In genomic region chr3:115790759-115791158, GRCh38 we compare ENCODE assay signal across 8 cellular contexts.
DNase-seq lines count a peak whose midpoint lies in the region; ATAC-seq and TF ChIP-seq lines count a peak whose summit lies in the region.

No MANE protein-coding gene starts in this region.

- no peak for TF ChIP-seq CTCF in AG10803 (conservative IDR thresholded peaks at IDR 0.05; ENCODE audit: low read length)
- no peak for TF ChIP-seq CTCF in GM13976 (IDR thresholded peaks at IDR 0.05; ENCODE audit: borderline replicate concordance, control extremely low read depth, extremely low read depth, insufficient read depth, missing control alignments)

- peak; percentile 92 for DNase-seq in AG10803 (ENCODE audit: low read depth)
- peak; percentile 11 for DNase-seq in activated CD4-positive, CD25-positive, alpha-beta regulatory T cell treated with anti-CD3 and anti-CD28 coated beads, Interleukin-2, amount 50 U/mL, for 16 hours (ENCODE audit: low read depth, low spot score)
- peak; percentile 30 for DNase-seq in effector CD4-positive, alpha-beta T cell
- DNase-seq in stimulated activated CD4-positive, alpha-beta T cell treated with anti-CD3 and anti-CD28 coated beads, Interleukin-15, amount 100 ng/mL, for 24 hours, result peak; percentile 69
- DNase-seq in GM13976 (ENCODE audit: low spot score), result no peak
- no peak for DNase-seq in left lobe of liver (ENCODE audit: low spot score)
- DNase-seq in NCI-H1436 (lab: John Stamatoyannopoulos, UW), result no peak

- in situ Hi-C loops in GM13976 (cut with MboI; ENCODE audit: low sequenced_read_pairs, unreplicated experiment), result no loop called here

- ATAC-seq in HG02763 (IDR thresholded peaks at IDR 0.05; ENCODE audit: unreplicated experiment), result peak; percentile 63
- no peak for ATAC-seq in left lobe of liver

- H3K4me3 ChIP-seq in AG10803 (ENCODE audit: low read length), result no peak overlapping the region

Comparison
In these comparisons a context has a peak if more than half of its experiments do, and no peak if none do; other contexts are left out.
1. DNase-seq: peak in AG10803 (single experiment), activated CD4-positive, CD25-positive, alpha-beta regulatory T cell treated with anti-CD3 and anti-CD28 coated beads, Interleukin-2, amount 50 U/mL, for 16 hours (single experiment), effector CD4-positive, alpha-beta T cell (single experiment) and stimulated activated CD4-positive, alpha-beta T cell treated with anti-CD3 and anti-CD28 coated beads, Interleukin-15, amount 100 ng/mL, for 24 hours (single experiment); none in GM13976 (single experiment), left lobe of liver (single experiment) and NCI-H1436 (single experiment).